In the genomic region with DNA sequence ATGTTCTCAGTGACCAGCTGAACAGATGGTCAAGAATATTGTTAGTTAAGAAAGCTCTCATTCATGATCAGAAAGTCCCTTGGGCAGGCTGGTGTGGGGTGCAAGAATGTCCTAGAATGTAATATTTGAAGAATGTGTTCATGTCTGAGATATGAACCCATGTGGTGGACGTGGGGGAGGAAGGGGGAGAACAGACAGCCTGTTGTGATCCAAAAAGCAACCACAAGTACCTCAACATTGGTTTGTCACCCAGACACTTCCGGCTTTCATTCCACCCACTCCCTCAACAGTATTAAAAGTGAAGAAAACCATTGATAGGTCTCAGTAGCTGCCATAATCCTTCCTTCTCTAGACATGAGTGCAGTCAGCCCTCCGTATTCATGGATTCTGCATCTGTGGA, we compare ENCODE assay signal across 8 cellular contexts.
A peak's percentile ranks its signal among the peaks of the same experiment; 100 is the strongest.
DNase-seq lines count a peak whose midpoint lies in the region; ATAC-seq and TF ChIP-seq lines count a peak whose summit lies in the region.

No MANE protein-coding gene starts in this region.

- peaks cover 10% of the 10 kb centered on the region for H3K36me3 Mint-ChIP-seq in activated CD8-positive, alpha-beta T cell treated with anti-CD3 and anti-CD28 coated beads, Interleukin-2, amount 10 ng/mL, durations not matched to agents 7 days and 5 days (ENCODE audit: low read depth)
- peaks cover 3% of the 10 kb centered on the region for H3K36me3 Mint-ChIP-seq in type B pancreatic cell

- POLR2A ChIA-PET in activated CD8-positive, alpha-beta T cell treated with anti-CD3 and anti-CD28 coated beads, Interleukin-2, amount 10 ng/mL, durations not matched to agents 7 days and 5 days (lab: Charles Lee) = interaction anchor here (0.6 to 2.7 kb wide), 6 partner anchors 18 to 96 kb away, joined by 3 to 16 read pairs (median 4); no protein-coding TSS in a partner anchor

- CTCF ChIA-PET in activated CD8-positive, alpha-beta T cell treated with anti-CD3 and anti-CD28 coated beads, Interleukin-2, amount 10 ng/mL, durations not matched to agents 7 days and 5 days (lab: Charles Lee) = interaction anchor here (1.2 to 3.2 kb wide), 5 partner anchors 11 to 81 kb away, joined by 3 to 44 read pairs (median 6); a partner anchor contains a TSS

- no peak for TF ChIP-seq CTCF in AG09309 (IDR thresholded peaks at IDR 0.05; ENCODE audit: control insufficient read depth, insufficient read depth, low read depth, low read length, missing control alignments)
- no peak for TF ChIP-seq CTCF in type B pancreatic cell (conservative IDR thresholded peaks at IDR 0.05)

- ATAC-seq in GM19395 (IDR thresholded peaks at IDR 0.05; ENCODE audit: unreplicated experiment) = peak; percentile 97
- ATAC-seq in HG03575 (IDR thresholded peaks at IDR 0.05; ENCODE audit: extremely low read depth, insufficient number of reproducible peaks, low FRiP score, unreplicated experiment) = peak; percentile 76
- ATAC-seq in activated CD8-positive, alpha-beta T cell treated with anti-CD3 and anti-CD28 coated beads, Interleukin-2, amount 10 ng/mL, durations not matched to agents 7 days and 5 days = peak; percentile 85

- H3K4me3 ChIP-seq in AG09309 (ENCODE audit: control insufficient read depth, low read depth, low read length) = no peak overlapping the region

- peaks cover 14% of the 10 kb centered on the region for H3K27me3 Mint-ChIP-seq in activated CD8-positive, alpha-beta T cell treated with anti-CD3 and anti-CD28 coated beads, Interleukin-2, amount 10 ng/mL, durations not matched to agents 7 days and 5 days (ENCODE audit: low read depth)
- no peaks in the 10 kb centered on the region for H3K27me3 Mint-ChIP-seq in type B pancreatic cell

- peak overlapping the region; percentile 55 for H3K4me3 Mint-ChIP-seq in activated CD8-positive, alpha-beta T cell treated with anti-CD3 and anti-CD28 coated beads, Interleukin-2, amount 10 ng/mL, durations not matched to agents 7 days and 5 days
- no peak overlapping the region for H3K4me3 Mint-ChIP-seq in type B pancreatic cell

- H3K4me1 Mint-ChIP-seq in activated CD8-positive, alpha-beta T cell treated with anti-CD3 and anti-CD28 coated beads, Interleukin-2, amount 10 ng/mL, durations not matched to agents 7 days and 5 days (ENCODE audit: low read depth) = peaks cover 58% of the 10 kb centered on the region
- peaks cover 13% of the 10 kb centered on the region for H3K4me1 Mint-ChIP-seq in type B pancreatic cell (ENCODE audit: unreplicated experiment)

- no peaks in the 10 kb centered on the region for H3K9me3 Mint-ChIP-seq in activated CD8-positive, alpha-beta T cell treated with anti-CD3 and anti-CD28 coated beads, Interleukin-2, amount 10 ng/mL, durations not matched to agents 7 days and 5 days (ENCODE audit: insufficient read depth)
- H3K9me3 Mint-ChIP-seq in type B pancreatic cell = no peaks in the 10 kb centered on the region

- DNase-seq in AG09309 (ENCODE audit: low read depth) = peak; percentile 87
- peak; percentile 88 for DNase-seq in activated CD8-positive, alpha-beta T cell treated with anti-CD3 and anti-CD28 coated beads, Interleukin-2, amount 10 ng/mL, durations not matched to agents 7 days and 5 days
- peak; percentile 20 for DNase-seq in germinal center (ENCODE audit: low spot score)
- DNase-seq in stimulated activated CD8-positive, alpha-beta memory T cell treated with anti-CD3 and anti-CD28 coated beads, Interleukin-4, amount 100 ng/mL, for 4 hours (ENCODE audit: low read depth in 2 of 2, low spot score in 1 of 2) = peak; percentile 26 to 59
- no peak for DNase-seq in type B pancreatic cell (ENCODE audit: extremely low spot score, unreplicated experiment)
- no peak for DNase-seq in SHP77 (lab: John Stamatoyannopoulos, UW)

- peak overlapping the region; percentile 85 for H3K27ac Mint-ChIP-seq in activated CD8-positive, alpha-beta T cell treated with anti-CD3 and anti-CD28 coated beads, Interleukin-2, amount 10 ng/mL, durations not matched to agents 7 days and 5 days
- H3K27ac Mint-ChIP-seq in type B pancreatic cell = no peak overlapping the region

Comparison
In these comparisons a context has a peak if more than half of its experiments do, and no peak if none do; other contexts are left out.
1. DNase-seq: peak in AG09309 (single experiment), activated CD8-positive, alpha-beta T cell treated with anti-CD3 and anti-CD28 coated beads, Interleukin-2, amount 10 ng/mL, durations not matched to agents 7 days and 5 days (single experiment), germinal center (single experiment) and stimulated activated CD8-positive, alpha-beta memory T cell treated with anti-CD3 and anti-CD28 coated beads, Interleukin-4, amount 100 ng/mL, for 4 hours (2 of 2); none in type B pancreatic cell (single experiment) and SHP77 (0 of 2).
2. Peak in every context shown above with its lines, with median percentiles within 50 percentile points of each other: ATAC-seq.